1 cellular context compared by ENCODE assay signal in the genomic region with DNA sequence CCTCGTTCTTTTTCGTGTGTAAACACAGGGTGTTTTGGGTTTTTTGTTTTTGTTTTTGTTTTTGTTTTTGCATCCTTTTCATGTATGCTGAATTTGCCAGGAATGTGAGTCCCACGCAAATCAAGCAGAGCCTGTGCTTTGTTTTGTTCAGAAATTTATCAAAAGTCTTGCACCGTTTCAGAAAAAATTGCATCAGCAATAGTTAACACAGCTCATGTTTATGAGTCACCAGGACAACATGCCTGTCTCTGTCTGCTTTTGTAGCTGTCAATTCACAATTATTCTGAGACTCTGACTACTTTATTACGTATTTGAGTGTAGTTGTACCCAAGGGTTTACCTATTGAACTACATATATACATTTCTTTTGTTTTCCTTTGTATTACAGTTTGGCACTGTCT.
A peak's percentile ranks its signal among the peaks of the same experiment; 100 is the strongest.
TF ChIP-seq lines count a peak whose summit lies in the region.

No MANE protein-coding gene starts in this region.

TF ChIP-seq in HepG2, 621 proteins besides CTCF, POLR2A, EP300 and RAD21 (continued from another document and continues in another):
- TF ChIP-seq, protein P1, sequence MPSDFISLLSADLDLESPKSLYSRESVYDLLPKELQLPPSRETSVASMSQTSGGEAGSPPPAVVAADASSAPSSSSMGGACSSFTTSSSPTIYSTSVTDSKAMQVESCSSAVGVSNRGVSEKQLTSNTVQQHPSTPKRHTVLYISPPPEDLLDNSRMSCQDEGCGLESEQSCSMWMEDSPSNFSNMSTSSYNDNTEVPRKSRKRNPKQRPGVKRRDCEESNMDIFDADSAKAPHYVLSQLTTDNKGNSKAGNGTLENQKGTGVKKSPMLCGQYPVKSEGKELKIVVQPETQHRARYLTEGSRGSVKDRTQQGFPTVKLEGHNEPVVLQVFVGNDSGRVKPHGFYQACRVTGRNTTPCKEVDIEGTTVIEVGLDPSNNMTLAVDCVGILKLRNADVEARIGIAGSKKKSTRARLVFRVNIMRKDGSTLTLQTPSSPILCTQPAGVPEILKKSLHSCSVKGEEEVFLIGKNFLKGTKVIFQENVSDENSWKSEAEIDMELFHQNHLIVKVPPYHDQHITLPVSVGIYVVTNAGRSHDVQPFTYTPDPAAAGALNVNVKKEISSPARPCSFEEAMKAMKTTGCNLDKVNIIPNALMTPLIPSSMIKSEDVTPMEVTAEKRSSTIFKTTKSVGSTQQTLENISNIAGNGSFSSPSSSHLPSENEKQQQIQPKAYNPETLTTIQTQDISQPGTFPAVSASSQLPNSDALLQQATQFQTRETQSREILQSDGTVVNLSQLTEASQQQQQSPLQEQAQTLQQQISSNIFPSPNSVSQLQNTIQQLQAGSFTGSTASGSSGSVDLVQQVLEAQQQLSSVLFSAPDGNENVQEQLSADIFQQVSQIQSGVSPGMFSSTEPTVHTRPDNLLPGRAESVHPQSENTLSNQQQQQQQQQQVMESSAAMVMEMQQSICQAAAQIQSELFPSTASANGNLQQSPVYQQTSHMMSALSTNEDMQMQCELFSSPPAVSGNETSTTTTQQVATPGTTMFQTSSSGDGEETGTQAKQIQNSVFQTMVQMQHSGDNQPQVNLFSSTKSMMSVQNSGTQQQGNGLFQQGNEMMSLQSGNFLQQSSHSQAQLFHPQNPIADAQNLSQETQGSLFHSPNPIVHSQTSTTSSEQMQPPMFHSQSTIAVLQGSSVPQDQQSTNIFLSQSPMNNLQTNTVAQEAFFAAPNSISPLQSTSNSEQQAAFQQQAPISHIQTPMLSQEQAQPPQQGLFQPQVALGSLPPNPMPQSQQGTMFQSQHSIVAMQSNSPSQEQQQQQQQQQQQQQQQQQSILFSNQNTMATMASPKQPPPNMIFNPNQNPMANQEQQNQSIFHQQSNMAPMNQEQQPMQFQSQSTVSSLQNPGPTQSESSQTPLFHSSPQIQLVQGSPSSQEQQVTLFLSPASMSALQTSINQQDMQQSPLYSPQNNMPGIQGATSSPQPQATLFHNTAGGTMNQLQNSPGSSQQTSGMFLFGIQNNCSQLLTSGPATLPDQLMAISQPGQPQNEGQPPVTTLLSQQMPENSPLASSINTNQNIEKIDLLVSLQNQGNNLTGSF (CRISPR knock-in tag; IDR thresholded peaks at IDR 0.05), result no peak
- TF ChIP-seq NFE2L1 (CRISPR knock-in tag; IDR thresholded peaks at IDR 0.05; ENCODE audit: borderline replicate concordance) (no peak), TBL1XR1 (IDR thresholded peaks at IDR 0.05; ENCODE audit: borderline replicate concordance, low read length, partially characterized antibody) (no peak), RCOR2 (CRISPR knock-in tag; IDR thresholded peaks at IDR 0.05) (no peak), ZNF337 (CRISPR knock-in tag; IDR thresholded peaks at IDR 0.05; ENCODE audit: borderline replicate concordance, low read depth) (no peak), XBP1 (CRISPR knock-in tag; IDR thresholded peaks at IDR 0.05) (no peak), FOSL2 (CRISPR knock-in tag; IDR thresholded peaks at IDR 0.05) (peak; percentile 96), POLR2G (IDR thresholded peaks at IDR 0.05; ENCODE audit: low read depth, low read length) (no peak), ZNF326 (CRISPR knock-in tag; IDR thresholded peaks at IDR 0.05; ENCODE audit: borderline replicate concordance) (no peak), ZNF253 (CRISPR knock-in tag; IDR thresholded peaks at IDR 0.05; ENCODE audit: borderline replicate concordance) (no peak), HNRNPUL1 (IDR thresholded peaks at IDR 0.05; ENCODE audit: low read depth, low read length) (no peak), GABPA (IDR thresholded peaks at IDR 0.05; ENCODE audit: low read depth, low read length) (no peak), GABPA (CRISPR knock-in tag; IDR thresholded peaks at IDR 0.05; ENCODE audit: low read depth) (no peak), ZNF441 (CRISPR knock-in tag; IDR thresholded peaks at IDR 0.05; ENCODE audit: borderline replicate concordance) (no peak), ZNF788 (CRISPR knock-in tag; IDR thresholded peaks at IDR 0.05; ENCODE audit: borderline replicate concordance) (no peak), ZSCAN25 (CRISPR knock-in tag; IDR thresholded peaks at IDR 0.05) (no peak), GZF1 (CRISPR knock-in tag; IDR thresholded peaks at IDR 0.05) (no peak), ZIK1 (CRISPR knock-in tag; IDR thresholded peaks at IDR 0.05; ENCODE audit: borderline replicate concordance, low read depth) (no peak), ZFX (CRISPR knock-in tag; IDR thresholded peaks at IDR 0.05; ENCODE audit: low read depth) (no peak), BRCA1 (CRISPR knock-in tag; IDR thresholded peaks at IDR 0.05) (no peak), ZFP62 (CRISPR knock-in tag; IDR thresholded peaks at IDR 0.05) (no peak), STAT5B (CRISPR knock-in tag; IDR thresholded peaks at IDR 0.05) (no peak), ZNF205 (CRISPR knock-in tag; IDR thresholded peaks at IDR 0.05) (no peak)
- TF ChIP-seq, protein P2, sequence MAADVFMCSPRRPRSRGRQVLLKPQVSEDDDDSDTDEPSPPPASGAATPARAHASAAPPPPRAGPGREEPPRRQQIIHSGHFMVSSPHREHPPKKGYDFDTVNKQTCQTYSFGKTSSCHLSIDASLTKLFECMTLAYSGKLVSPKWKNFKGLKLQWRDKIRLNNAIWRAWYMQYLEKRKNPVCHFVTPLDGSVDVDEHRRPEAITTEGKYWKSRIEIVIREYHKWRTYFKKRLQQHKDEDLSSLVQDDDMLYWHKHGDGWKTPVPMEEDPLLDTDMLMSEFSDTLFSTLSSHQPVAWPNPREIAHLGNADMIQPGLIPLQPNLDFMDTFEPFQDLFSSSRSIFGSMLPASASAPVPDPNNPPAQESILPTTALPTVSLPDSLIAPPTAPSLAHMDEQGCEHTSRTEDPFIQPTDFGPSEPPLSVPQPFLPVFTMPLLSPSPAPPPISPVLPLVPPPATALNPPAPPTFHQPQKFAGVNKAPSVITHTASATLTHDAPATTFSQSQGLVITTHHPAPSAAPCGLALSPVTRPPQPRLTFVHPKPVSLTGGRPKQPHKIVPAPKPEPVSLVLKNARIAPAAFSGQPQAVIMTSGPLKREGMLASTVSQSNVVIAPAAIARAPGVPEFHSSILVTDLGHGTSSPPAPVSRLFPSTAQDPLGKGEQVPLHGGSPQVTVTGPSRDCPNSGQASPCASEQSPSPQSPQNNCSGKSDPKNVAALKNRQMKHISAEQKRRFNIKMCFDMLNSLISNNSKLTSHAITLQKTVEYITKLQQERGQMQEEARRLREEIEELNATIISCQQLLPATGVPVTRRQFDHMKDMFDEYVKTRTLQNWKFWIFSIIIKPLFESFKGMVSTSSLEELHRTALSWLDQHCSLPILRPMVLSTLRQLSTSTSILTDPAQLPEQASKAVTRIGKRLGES (CRISPR knock-in tag; IDR thresholded peaks at IDR 0.05; ENCODE audit: borderline replicate concordance), result no peak
- TF ChIP-seq, protein P3, sequence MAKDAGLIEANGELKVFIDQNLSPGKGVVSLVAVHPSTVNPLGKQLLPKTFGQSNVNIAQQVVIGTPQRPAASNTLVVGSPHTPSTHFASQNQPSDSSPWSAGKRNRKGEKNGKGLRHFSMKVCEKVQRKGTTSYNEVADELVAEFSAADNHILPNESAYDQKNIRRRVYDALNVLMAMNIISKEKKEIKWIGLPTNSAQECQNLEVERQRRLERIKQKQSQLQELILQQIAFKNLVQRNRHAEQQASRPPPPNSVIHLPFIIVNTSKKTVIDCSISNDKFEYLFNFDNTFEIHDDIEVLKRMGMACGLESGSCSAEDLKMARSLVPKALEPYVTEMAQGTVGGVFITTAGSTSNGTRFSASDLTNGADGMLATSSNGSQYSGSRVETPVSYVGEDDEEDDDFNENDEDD (CRISPR knock-in tag; IDR thresholded peaks at IDR 0.05; ENCODE audit: borderline replicate concordance), result no peak
- TF ChIP-seq, protein P4, sequence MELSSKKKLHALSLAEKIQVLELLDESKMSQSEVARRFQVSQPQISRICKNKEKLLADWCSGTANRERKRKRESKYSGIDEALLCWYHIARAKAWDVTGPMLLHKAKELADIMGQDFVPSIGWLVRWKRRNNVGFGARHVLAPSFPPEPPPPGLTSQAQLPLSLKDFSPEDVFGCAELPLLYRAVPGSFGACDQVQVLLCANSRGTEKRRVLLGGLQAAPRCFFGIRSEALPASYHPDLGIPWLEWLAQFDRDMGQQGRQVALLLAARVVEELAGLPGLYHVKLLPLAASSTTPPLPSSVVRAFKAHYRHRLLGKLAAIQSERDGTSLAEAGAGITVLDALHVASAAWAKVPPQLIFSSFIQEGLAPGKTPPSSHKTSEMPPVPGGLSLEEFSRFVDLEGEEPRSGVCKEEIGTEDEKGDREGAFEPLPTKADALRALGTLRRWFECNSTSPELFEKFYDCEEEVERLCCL (CRISPR knock-in tag; IDR thresholded peaks at IDR 0.05; ENCODE audit: borderline replicate concordance), result no peak
- TF ChIP-seq, protein P5, sequence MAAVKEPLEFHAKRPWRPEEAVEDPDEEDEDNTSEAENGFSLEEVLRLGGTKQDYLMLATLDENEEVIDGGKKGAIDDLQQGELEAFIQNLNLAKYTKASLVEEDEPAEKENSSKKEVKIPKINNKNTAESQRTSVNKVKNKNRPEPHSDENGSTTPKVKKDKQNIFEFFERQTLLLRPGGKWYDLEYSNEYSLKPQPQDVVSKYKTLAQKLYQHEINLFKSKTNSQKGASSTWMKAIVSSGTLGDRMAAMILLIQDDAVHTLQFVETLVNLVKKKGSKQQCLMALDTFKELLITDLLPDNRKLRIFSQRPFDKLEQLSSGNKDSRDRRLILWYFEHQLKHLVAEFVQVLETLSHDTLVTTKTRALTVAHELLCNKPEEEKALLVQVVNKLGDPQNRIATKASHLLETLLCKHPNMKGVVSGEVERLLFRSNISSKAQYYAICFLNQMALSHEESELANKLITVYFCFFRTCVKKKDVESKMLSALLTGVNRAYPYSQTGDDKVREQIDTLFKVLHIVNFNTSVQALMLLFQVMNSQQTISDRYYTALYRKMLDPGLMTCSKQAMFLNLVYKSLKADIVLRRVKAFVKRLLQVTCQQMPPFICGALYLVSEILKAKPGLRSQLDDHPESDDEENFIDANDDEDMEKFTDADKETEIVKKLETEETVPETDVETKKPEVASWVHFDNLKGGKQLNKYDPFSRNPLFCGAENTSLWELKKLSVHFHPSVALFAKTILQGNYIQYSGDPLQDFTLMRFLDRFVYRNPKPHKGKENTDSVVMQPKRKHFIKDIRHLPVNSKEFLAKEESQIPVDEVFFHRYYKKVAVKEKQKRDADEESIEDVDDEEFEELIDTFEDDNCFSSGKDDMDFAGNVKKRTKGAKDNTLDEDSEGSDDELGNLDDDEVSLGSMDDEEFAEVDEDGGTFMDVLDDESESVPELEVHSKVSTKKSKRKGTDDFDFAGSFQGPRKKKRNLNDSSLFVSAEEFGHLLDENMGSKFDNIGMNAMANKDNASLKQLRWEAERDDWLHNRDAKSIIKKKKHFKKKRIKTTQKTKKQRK (IDR thresholded peaks at IDR 0.05; ENCODE audit: low read length), result no peak
- TF ChIP-seq, protein P6, sequence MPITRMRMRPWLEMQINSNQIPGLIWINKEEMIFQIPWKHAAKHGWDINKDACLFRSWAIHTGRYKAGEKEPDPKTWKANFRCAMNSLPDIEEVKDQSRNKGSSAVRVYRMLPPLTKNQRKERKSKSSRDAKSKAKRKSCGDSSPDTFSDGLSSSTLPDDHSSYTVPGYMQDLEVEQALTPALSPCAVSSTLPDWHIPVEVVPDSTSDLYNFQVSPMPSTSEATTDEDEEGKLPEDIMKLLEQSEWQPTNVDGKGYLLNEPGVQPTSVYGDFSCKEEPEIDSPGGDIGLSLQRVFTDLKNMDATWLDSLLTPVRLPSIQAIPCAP (CRISPR knock-in tag; IDR thresholded peaks at IDR 0.05; ENCODE audit: low read depth), result no peak
- TF ChIP-seq, protein P7, sequence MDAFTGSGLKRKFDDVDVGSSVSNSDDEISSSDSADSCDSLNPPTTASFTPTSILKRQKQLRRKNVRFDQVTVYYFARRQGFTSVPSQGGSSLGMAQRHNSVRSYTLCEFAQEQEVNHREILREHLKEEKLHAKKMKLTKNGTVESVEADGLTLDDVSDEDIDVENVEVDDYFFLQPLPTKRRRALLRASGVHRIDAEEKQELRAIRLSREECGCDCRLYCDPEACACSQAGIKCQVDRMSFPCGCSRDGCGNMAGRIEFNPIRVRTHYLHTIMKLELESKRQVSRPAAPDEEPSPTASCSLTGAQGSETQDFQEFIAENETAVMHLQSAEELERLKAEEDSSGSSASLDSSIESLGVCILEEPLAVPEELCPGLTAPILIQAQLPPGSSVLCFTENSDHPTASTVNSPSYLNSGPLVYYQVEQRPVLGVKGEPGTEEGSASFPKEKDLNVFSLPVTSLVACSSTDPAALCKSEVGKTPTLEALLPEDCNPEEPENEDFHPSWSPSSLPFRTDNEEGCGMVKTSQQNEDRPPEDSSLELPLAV (CRISPR knock-in tag; conservative IDR thresholded peaks at IDR 0.05; ENCODE audit: low read depth), result no peak
- TF ChIP-seq, protein P8, sequence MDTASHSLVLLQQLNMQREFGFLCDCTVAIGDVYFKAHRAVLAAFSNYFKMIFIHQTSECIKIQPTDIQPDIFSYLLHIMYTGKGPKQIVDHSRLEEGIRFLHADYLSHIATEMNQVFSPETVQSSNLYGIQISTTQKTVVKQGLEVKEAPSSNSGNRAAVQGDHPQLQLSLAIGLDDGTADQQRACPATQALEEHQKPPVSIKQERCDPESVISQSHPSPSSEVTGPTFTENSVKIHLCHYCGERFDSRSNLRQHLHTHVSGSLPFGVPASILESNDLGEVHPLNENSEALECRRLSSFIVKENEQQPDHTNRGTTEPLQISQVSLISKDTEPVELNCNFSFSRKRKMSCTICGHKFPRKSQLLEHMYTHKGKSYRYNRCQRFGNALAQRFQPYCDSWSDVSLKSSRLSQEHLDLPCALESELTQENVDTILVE (CRISPR knock-in tag; IDR thresholded peaks at IDR 0.05), result peak; percentile 48; the same call in 1 of the 2 replicates
- TF ChIP-seq, protein P9, sequence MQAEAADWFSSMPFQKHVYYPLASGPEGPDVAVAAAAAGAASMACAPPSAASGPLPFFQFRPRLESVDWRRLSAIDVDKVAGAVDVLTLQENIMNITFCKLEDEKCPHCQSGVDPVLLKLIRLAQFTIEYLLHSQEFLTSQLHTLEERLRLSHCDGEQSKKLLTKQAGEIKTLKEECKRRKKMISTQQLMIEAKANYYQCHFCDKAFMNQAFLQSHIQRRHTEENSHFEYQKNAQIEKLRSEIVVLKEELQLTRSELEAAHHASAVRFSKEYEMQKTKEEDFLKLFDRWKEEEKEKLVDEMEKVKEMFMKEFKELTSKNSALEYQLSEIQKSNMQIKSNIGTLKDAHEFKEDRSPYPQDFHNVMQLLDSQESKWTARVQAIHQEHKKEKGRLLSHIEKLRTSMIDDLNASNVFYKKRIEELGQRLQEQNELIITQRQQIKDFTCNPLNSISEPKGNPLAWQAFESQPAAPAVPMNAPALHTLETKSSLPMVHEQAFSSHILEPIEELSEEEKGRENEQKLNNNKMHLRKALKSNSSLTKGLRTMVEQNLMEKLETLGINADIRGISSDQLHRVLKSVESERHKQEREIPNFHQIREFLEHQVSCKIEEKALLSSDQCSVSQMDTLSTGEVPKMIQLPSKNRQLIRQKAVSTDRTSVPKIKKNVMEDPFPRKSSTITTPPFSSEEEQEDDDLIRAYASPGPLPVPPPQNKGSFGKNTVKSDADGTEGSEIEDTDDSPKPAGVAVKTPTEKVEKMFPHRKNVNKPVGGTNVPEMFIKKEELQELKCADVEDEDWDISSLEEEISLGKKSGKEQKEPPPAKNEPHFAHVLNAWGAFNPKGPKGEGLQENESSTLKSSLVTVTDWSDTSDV (CRISPR knock-in tag; IDR thresholded peaks at IDR 0.05), result no peak
- TF ChIP-seq, protein P10, sequence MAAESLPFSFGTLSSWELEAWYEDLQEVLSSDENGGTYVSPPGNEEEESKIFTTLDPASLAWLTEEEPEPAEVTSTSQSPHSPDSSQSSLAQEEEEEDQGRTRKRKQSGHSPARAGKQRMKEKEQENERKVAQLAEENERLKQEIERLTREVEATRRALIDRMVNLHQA (CRISPR knock-in tag; IDR thresholded peaks at IDR 0.05), result peak; percentile 92
